In the genomic region with DNA sequence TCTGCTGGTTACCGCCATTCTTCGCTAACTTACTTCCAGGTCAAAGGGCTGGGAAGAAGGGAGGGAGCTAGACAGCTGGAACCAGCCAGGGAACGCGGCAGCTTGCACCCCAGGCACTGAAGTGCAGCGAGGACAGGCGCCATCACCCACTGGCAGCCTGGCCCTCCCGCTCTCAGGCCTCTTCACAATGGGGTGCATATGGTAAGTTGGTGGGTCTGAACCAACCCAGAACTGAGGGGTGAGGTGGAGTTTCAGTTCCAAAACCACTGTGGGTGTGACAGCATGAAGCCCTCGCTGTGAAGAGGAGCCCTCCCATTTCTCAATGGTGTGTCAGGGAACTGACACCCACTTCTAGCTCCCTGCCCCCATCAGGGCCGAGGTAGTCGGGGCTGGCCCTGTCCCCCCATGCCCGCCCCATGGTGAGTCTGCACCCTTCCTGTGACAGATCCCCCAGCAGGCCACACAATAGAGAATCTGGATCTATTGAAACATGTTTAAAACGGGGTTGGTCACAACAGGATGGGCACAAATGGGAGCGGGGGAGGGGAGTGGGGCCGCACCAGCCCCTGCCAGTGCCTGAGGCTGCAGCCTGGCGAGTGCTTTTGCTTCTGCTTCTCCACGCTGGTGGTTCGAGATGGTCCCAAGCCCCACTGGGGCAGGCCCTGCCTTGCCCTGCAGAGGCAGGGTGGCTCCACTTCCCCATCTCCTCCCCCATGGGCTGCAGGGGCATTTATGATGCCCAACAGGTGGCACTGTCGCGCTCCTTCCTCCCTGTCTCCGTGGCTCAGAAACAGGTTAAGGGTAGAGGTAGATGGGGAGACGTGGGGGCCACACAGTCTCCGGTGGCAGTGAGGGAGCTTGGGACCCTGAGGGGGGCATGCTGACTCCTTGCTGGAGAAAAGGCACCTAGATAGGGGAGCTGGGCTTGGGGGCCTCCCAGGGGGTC, we compare ENCODE assay signal across 2 cellular contexts.
TF ChIP-seq lines count a peak whose summit lies in the region.

No MANE protein-coding gene starts in this region.

TF ChIP-seq in K562, 482 proteins besides CTCF, POLR2A, EP300 and RAD21 (continued from another document and continues in another):
- TF ChIP-seq, protein P1, sequence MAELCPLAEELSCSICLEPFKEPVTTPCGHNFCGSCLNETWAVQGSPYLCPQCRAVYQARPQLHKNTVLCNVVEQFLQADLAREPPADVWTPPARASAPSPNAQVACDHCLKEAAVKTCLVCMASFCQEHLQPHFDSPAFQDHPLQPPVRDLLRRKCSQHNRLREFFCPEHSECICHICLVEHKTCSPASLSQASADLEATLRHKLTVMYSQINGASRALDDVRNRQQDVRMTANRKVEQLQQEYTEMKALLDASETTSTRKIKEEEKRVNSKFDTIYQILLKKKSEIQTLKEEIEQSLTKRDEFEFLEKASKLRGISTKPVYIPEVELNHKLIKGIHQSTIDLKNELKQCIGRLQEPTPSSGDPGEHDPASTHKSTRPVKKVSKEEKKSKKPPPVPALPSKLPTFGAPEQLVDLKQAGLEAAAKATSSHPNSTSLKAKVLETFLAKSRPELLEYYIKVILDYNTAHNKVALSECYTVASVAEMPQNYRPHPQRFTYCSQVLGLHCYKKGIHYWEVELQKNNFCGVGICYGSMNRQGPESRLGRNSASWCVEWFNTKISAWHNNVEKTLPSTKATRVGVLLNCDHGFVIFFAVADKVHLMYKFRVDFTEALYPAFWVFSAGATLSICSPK (IDR thresholded peaks at IDR 0.05; ENCODE audit: borderline replicate concordance), result no peak
- TF ChIP-seq COPS2 (conservative IDR thresholded peaks at IDR 0.05) (no peak), HMG20A (CRISPR knock-in tag; conservative IDR thresholded peaks at IDR 0.05) (no peak), MEF2D (tag; conservative IDR thresholded peaks at IDR 0.05; ENCODE audit: low read depth) (no peak), EZH2 (IDR thresholded peaks at IDR 0.05; ENCODE audit: borderline replicate concordance, low read depth, low read length) (no peak), KLF16 (IDR thresholded peaks at IDR 0.05) (0 out of 2 replicates have a peak, but pooled peaks have one; percentile 15), ZC3H4 (CRISPR knock-in tag; IDR thresholded peaks at IDR 0.05; ENCODE audit: borderline replicate concordance) (no peak), RBFOX2 (IDR thresholded peaks at IDR 0.05; ENCODE audit: low read depth, low read length) (0 out of 2 replicates have a peak, but pooled peaks have one; percentile 16), PHB2 (IDR thresholded peaks at IDR 0.05; ENCODE audit: low read depth) (no peak), ETS2 (tag; IDR thresholded peaks at IDR 0.05; ENCODE audit: borderline replicate concordance, poor library complexity, severe bottlenecking) (no peak), NCOR1 (IDR thresholded peaks at IDR 0.05) (no peak), RBM34 (IDR thresholded peaks at IDR 0.05; ENCODE audit: borderline replicate concordance, insufficient read depth, low read length) (no peak), DNMT1 (IDR thresholded peaks at IDR 0.05) (no peak)
- TF ChIP-seq, protein P2, sequence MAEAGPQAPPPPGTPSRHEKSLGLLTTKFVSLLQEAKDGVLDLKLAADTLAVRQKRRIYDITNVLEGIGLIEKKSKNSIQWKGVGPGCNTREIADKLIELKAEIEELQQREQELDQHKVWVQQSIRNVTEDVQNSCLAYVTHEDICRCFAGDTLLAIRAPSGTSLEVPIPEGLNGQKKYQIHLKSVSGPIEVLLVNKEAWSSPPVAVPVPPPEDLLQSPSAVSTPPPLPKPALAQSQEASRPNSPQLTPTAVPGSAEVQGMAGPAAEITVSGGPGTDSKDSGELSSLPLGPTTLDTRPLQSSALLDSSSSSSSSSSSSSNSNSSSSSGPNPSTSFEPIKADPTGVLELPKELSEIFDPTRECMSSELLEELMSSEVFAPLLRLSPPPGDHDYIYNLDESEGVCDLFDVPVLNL (CRISPR knock-in tag; IDR thresholded peaks at IDR 0.05; ENCODE audit: low read depth), result no peak
- TF ChIP-seq, protein P3, sequence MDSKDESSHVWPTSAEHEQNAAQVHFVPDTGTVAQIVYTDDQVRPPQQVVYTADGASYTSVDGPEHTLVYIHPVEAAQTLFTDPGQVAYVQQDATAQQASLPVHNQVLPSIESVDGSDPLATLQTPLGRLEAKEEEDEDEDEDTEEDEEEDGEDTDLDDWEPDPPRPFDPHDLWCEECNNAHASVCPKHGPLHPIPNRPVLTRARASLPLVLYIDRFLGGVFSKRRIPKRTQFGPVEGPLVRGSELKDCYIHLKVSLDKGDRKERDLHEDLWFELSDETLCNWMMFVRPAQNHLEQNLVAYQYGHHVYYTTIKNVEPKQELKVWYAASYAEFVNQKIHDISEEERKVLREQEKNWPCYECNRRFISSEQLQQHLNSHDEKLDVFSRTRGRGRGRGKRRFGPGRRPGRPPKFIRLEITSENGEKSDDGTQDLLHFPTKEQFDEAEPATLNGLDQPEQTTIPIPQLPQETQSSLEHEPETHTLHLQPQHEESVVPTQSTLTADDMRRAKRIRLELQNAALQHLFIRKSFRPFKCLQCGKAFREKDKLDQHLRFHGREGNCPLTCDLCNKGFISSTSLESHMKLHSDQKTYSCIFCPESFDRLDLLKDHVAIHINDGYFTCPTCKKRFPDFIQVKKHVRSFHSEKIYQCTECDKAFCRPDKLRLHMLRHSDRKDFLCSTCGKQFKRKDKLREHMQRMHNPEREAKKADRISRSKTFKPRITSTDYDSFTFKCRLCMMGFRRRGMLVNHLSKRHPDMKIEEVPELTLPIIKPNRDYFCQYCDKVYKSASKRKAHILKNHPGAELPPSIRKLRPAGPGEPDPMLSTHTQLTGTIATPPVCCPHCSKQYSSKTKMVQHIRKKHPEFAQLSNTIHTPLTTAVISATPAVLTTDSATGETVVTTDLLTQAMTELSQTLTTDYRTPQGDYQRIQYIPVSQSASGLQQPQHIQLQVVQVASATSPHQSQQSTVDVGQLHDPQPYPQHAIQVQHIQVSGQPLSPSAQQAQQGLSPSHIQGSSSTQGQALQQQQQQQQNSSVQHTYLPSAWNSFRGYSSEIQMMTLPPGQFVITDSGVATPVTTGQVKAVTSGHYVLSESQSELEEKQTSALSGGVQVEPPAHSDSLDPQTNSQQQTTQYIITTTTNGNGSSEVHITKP (IDR thresholded peaks at IDR 0.05; ENCODE audit: partially characterized antibody), result peak; percentile 45
- TF ChIP-seq, protein P4, sequence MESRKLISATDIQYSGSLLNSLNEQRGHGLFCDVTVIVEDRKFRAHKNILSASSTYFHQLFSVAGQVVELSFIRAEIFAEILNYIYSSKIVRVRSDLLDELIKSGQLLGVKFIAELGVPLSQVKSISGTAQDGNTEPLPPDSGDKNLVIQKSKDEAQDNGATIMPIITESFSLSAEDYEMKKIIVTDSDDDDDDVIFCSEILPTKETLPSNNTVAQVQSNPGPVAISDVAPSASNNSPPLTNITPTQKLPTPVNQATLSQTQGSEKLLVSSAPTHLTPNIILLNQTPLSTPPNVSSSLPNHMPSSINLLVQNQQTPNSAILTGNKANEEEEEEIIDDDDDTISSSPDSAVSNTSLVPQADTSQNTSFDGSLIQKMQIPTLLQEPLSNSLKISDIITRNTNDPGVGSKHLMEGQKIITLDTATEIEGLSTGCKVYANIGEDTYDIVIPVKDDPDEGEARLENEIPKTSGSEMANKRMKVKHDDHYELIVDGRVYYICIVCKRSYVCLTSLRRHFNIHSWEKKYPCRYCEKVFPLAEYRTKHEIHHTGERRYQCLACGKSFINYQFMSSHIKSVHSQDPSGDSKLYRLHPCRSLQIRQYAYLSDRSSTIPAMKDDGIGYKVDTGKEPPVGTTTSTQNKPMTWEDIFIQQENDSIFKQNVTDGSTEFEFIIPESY (CRISPR knock-in tag; IDR thresholded peaks at IDR 0.05), result peak; percentile 58; the same call in 1 of the 2 replicates
- TF ChIP-seq, protein P5, sequence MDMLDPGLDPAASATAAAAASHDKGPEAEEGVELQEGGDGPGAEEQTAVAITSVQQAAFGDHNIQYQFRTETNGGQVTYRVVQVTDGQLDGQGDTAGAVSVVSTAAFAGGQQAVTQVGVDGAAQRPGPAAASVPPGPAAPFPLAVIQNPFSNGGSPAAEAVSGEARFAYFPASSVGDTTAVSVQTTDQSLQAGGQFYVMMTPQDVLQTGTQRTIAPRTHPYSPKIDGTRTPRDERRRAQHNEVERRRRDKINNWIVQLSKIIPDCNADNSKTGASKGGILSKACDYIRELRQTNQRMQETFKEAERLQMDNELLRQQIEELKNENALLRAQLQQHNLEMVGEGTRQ (CRISPR knock-in tag; IDR thresholded peaks at IDR 0.05), result no peak

TF ChIP-seq in HepG2, 621 proteins besides CTCF, POLR2A, EP300 and RAD21 (continued from another document and continues in another):
- TF ChIP-seq AGO2 (optimal IDR thresholded peaks at IDR 0.05; ENCODE audit: low read depth, low read length), result peak; percentile 68
- TF ChIP-seq THAP11 (CRISPR knock-in tag; IDR thresholded peaks at IDR 0.05), result no peak
- no peak for TF ChIP-seq KAT7 (CRISPR knock-in tag; IDR thresholded peaks at IDR 0.05; ENCODE audit: borderline replicate concordance)
- no peak for TF ChIP-seq TOPORS (CRISPR knock-in tag; IDR thresholded peaks at IDR 0.05)
- TF ChIP-seq ZNF326 (CRISPR knock-in tag; IDR thresholded peaks at IDR 0.05; ENCODE audit: borderline replicate concordance), result peak; percentile 79; the same call in 1 of the 2 replicates
- TF ChIP-seq HIVEP1 (CRISPR knock-in tag; IDR thresholded peaks at IDR 0.05), result peak; percentile 27; the same call in 1 of the 2 replicates
- TF ChIP-seq, protein P6, sequence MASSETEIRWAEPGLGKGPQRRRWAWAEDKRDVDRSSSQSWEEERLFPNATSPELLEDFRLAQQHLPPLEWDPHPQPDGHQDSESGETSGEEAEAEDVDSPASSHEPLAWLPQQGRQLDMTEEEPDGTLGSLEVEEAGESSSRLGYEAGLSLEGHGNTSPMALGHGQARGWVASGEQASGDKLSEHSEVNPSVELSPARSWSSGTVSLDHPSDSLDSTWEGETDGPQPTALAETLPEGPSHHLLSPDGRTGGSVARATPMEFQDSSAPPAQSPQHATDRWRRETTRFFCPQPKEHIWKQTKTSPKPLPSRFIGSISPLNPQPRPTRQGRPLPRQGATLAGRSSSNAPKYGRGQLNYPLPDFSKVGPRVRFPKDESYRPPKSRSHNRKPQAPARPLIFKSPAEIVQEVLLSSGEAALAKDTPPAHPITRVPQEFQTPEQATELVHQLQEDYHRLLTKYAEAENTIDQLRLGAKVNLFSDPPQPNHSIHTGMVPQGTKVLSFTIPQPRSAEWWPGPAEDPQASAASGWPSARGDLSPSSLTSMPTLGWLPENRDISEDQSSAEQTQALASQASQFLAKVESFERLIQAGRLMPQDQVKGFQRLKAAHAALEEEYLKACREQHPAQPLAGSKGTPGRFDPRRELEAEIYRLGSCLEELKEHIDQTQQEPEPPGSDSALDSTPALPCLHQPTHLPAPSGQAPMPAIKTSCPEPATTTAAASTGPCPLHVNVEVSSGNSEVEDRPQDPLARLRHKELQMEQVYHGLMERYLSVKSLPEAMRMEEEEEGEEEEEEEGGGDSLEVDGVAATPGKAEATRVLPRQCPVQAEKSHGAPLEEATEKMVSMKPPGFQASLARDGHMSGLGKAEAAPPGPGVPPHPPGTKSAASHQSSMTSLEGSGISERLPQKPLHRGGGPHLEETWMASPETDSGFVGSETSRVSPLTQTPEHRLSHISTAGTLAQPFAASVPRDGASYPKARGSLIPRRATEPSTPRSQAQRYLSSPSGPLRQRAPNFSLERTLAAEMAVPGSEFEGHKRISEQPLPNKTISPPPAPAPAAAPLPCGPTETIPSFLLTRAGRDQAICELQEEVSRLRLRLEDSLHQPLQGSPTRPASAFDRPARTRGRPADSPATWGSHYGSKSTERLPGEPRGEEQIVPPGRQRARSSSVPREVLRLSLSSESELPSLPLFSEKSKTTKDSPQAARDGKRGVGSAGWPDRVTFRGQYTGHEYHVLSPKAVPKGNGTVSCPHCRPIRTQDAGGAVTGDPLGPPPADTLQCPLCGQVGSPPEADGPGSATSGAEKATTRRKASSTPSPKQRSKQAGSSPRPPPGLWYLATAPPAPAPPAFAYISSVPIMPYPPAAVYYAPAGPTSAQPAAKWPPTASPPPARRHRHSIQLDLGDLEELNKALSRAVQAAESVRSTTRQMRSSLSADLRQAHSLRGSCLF (CRISPR knock-in tag; IDR thresholded peaks at IDR 0.05; ENCODE audit: borderline replicate concordance), result no peak
- TF ChIP-seq, protein P7, sequence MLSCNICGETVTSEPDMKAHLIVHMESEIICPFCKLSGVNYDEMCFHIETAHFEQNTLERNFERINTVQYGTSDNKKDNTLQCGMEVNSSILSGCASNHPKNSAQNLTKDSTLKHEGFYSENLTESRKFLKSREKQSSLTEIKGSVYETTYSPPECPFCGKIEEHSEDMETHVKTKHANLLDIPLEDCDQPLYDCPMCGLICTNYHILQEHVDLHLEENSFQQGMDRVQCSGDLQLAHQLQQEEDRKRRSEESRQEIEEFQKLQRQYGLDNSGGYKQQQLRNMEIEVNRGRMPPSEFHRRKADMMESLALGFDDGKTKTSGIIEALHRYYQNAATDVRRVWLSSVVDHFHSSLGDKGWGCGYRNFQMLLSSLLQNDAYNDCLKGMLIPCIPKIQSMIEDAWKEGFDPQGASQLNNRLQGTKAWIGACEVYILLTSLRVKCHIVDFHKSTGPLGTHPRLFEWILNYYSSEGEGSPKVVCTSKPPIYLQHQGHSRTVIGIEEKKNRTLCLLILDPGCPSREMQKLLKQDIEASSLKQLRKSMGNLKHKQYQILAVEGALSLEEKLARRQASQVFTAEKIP (CRISPR knock-in tag; IDR thresholded peaks at IDR 0.05; ENCODE audit: borderline replicate concordance), result no peak
- no peak for TF ChIP-seq MIXL1 (CRISPR knock-in tag; IDR thresholded peaks at IDR 0.05)
- TF ChIP-seq, protein P5 (IDR thresholded peaks at IDR 0.05; ENCODE audit: low read depth, low read length), result no peak
- TF ChIP-seq, protein P5 (CRISPR knock-in tag; IDR thresholded peaks at IDR 0.05; ENCODE audit: borderline replicate concordance), result no peak
- no peak for TF ChIP-seq ZMYM2 (CRISPR knock-in tag; IDR thresholded peaks at IDR 0.05)
- TF ChIP-seq NR2C2 (CRISPR knock-in tag; IDR thresholded peaks at IDR 0.05; ENCODE audit: borderline replicate concordance), result no peak
- TF ChIP-seq GATAD2A (CRISPR knock-in tag; IDR thresholded peaks at IDR 0.05), result no peak
- no peak for TF ChIP-seq ZBTB7A (CRISPR knock-in tag; IDR thresholded peaks at IDR 0.05)
- no peak for TF ChIP-seq ZNF264 (CRISPR knock-in tag; IDR thresholded peaks at IDR 0.05)
